1 cellular context compared by ENCODE assay signal in the genomic region with DNA sequence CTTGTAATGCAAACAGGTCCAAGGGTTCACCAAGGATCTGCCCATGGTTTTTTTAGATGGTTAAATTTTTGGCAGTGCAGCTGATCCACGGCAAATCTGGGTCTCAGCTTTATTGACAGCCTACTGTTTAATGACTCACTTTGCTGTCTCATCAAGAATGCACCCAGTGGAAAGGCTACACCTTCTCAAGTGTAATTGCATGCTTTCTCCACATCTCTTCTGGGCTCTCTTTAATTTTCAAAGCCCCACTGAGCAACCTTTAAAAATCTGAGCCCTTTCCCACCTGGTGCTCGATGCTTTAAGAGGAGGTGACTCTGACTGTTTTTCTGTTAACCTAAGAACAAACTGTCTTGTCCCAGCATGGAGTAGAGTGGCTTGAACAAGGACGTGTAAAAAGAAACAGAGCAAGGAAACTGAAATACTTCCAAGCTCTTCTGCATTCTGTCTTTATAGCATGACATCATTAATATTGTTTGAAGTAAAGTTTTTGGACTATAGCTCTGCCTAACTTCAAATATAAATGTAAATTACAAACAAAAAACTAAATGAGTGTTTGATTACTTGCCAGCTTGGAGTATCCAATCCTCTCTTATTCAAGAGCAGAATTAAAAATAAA.
TF ChIP-seq lines count a peak whose summit lies in the region.

No MANE protein-coding gene starts in this region.

TF ChIP-seq in K562, 482 proteins besides CTCF, POLR2A, EP300 and RAD21 (continued from another document):
- no peak for TF ChIP-seq THRB (CRISPR knock-in tag; conservative IDR thresholded peaks at IDR 0.05)
- TF ChIP-seq, protein P1, sequence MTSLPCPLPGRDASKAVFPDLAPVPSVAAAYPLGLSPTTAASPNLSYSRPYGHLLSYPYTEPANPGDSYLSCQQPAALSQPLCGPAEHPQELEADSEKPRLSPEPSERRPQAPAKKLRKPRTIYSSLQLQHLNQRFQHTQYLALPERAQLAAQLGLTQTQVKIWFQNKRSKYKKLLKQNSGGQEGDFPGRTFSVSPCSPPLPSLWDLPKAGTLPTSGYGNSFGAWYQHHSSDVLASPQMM (CRISPR knock-in tag; IDR thresholded peaks at IDR 0.05) = no peak
- TF ChIP-seq MAFK (IDR thresholded peaks at IDR 0.05; ENCODE audit: low read length) = peak; percentile 52
- TF ChIP-seq, protein P2, sequence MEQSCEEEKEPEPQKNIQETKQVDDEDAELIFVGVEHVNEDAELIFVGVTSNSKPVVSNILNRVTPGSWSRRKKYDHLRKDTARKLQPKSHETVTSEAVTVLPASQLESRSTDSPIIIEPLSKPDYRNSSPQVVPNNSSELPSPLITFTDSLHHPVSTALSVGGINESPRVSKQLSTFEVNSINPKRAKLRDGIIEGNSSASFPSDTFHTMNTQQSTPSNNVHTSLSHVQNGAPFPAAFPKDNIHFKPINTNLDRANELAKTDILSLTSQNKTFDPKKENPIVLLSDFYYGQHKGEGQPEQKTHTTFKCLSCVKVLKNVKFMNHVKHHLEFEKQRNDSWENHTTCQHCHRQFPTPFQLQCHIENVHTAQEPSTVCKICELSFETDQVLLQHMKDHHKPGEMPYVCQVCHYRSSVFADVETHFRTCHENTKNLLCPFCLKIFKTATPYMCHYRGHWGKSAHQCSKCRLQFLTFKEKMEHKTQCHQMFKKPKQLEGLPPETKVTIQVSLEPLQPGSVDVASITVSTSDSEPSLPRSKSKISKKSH (CRISPR knock-in tag; IDR thresholded peaks at IDR 0.05) = no peak
- TF ChIP-seq FOSL1 (tag; conservative IDR thresholded peaks at IDR 0.05) = peak; percentile 76
- no peak for TF ChIP-seq YY1 (IDR thresholded peaks at IDR 0.05; ENCODE audit: borderline replicate concordance in 1 of 3, control insufficient read depth in 1 of 3, extremely low read depth in 1 of 3, insufficient read depth in 3 of 3, insufficient read length in 1 of 3, insufficient replicate concordance in 2 of 3, low read depth in 1 of 3, low read length in 2 of 3)
- TF ChIP-seq MYBL2 (IDR thresholded peaks at IDR 0.05; ENCODE audit: low read depth) = no peak
- no peak for TF ChIP-seq MYBL2 (CRISPR knock-in tag; IDR thresholded peaks at IDR 0.05; ENCODE audit: borderline replicate concordance)
- no peak for TF ChIP-seq CTBP1 (IDR thresholded peaks at IDR 0.05; ENCODE audit: borderline replicate concordance)
- TF ChIP-seq EZH2 (IDR thresholded peaks at IDR 0.05; ENCODE audit: borderline replicate concordance, low read depth, low read length) = no peak
- no peak for TF ChIP-seq HMG20A (CRISPR knock-in tag; conservative IDR thresholded peaks at IDR 0.05)
- TF ChIP-seq ESRRB (CRISPR knock-in tag; IDR thresholded peaks at IDR 0.05; ENCODE audit: borderline replicate concordance) = no peak
- no peak for TF ChIP-seq RBFOX2 (IDR thresholded peaks at IDR 0.05; ENCODE audit: low read depth, low read length)
- no peak for TF ChIP-seq ZNF354B (CRISPR knock-in tag; IDR thresholded peaks at IDR 0.05)
- TF ChIP-seq SMAD1 (IDR thresholded peaks at IDR 0.05; ENCODE audit: low read depth, low read length, partially characterized antibody) = no peak
- no peak for TF ChIP-seq MXI1 (IDR thresholded peaks at IDR 0.05; ENCODE audit: low read depth, low read length)
- TF ChIP-seq, protein P3, sequence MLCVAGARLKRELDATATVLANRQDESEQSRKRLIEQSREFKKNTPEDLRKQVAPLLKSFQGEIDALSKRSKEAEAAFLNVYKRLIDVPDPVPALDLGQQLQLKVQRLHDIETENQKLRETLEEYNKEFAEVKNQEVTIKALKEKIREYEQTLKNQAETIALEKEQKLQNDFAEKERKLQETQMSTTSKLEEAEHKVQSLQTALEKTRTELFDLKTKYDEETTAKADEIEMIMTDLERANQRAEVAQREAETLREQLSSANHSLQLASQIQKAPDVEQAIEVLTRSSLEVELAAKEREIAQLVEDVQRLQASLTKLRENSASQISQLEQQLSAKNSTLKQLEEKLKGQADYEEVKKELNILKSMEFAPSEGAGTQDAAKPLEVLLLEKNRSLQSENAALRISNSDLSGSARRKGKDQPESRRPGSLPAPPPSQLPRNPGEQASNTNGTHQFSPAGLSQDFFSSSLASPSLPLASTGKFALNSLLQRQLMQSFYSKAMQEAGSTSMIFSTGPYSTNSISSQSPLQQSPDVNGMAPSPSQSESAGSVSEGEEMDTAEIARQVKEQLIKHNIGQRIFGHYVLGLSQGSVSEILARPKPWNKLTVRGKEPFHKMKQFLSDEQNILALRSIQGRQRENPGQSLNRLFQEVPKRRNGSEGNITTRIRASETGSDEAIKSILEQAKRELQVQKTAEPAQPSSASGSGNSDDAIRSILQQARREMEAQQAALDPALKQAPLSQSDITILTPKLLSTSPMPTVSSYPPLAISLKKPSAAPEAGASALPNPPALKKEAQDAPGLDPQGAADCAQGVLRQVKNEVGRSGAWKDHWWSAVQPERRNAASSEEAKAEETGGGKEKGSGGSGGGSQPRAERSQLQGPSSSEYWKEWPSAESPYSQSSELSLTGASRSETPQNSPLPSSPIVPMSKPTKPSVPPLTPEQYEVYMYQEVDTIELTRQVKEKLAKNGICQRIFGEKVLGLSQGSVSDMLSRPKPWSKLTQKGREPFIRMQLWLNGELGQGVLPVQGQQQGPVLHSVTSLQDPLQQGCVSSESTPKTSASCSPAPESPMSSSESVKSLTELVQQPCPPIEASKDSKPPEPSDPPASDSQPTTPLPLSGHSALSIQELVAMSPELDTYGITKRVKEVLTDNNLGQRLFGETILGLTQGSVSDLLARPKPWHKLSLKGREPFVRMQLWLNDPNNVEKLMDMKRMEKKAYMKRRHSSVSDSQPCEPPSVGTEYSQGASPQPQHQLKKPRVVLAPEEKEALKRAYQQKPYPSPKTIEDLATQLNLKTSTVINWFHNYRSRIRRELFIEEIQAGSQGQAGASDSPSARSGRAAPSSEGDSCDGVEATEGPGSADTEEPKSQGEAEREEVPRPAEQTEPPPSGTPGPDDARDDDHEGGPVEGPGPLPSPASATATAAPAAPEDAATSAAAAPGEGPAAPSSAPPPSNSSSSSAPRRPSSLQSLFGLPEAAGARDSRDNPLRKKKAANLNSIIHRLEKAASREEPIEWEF (CRISPR knock-in tag; IDR thresholded peaks at IDR 0.05) = no peak
- TF ChIP-seq ZNF197 (CRISPR knock-in tag; IDR thresholded peaks at IDR 0.05; ENCODE audit: low read depth) = no peak
- no peak for TF ChIP-seq GTF2F1 (IDR thresholded peaks at IDR 0.05; ENCODE audit: low read depth, low read length)
- TF ChIP-seq CBX5 (IDR thresholded peaks at IDR 0.05; ENCODE audit: borderline replicate concordance, low read depth) = no peak
- no peak for TF ChIP-seq ZNF668 (CRISPR knock-in tag; IDR thresholded peaks at IDR 0.05)
- TF ChIP-seq PKNOX1 (IDR thresholded peaks at IDR 0.05) = peak; percentile 53; the same call in 1 of the 2 replicates
